8 cellular contexts compared by ENCODE assay signal in genomic region chr19:47348819-47349795, GRCh38. TPM values are rescaled to one million over a fixed set of nuclear protein-coding genes. Genes with fewer than 3 reads are reported as not detected.
A peak's percentile ranks its signal among the peaks of the same experiment; 100 is the strongest.
DNase-seq lines count a peak whose midpoint lies in the region; TF ChIP-seq lines count a peak whose summit lies in the region.

Gene DHX34, plus strand, starts transcription at chr19:47349315. Its CDS starts 3,716 bp downstream, at chr19:47353031.

- H3K36me3 Mint-ChIP-seq in nephron (ENCODE audit: low read depth) = peaks cover 39% of the 10 kb centered on the region
- H3K36me3 Mint-ChIP-seq in stimulated activated naive CD8-positive, alpha-beta T cell treated with anti-CD3 and anti-CD28 coated beads, Interleukin-15, Interleukin-2, amounts not matched to agents 100 ng/mL and 50 ng/mL, for 24 hours (ENCODE audit: low read depth) = peaks cover 47% of the 10 kb centered on the region

- H3K4me3 Mint-ChIP-seq in nephron = peak within 1 kb of the TSS; percentile 94 to 98 (median 96)
- H3K4me3 Mint-ChIP-seq in stimulated activated naive CD8-positive, alpha-beta T cell treated with anti-CD3 and anti-CD28 coated beads, Interleukin-15, Interleukin-2, amounts not matched to agents 100 ng/mL and 50 ng/mL, for 24 hours = peak within 1 kb of the TSS; percentile 91

- H3K4me1 Mint-ChIP-seq in nephron = peaks cover 22% of the 10 kb centered on the region
- H3K4me1 Mint-ChIP-seq in stimulated activated naive CD8-positive, alpha-beta T cell treated with anti-CD3 and anti-CD28 coated beads, Interleukin-15, Interleukin-2, amounts not matched to agents 100 ng/mL and 50 ng/mL, for 24 hours (ENCODE audit: low read depth) = peaks cover 40% of the 10 kb centered on the region

- DNase-seq in G401 (ENCODE audit: low spot score) (peak; percentile 98), H7 (peak; percentile 100), M059J (ENCODE audit: low read depth) (peak; percentile 98), SHP77 (lab: John Stamatoyannopoulos, UW) (peak; percentile 97 to 98), fibroblast of pulmonary artery (ENCODE audit: low read depth) (peak; percentile 100)
- peak; percentile 99 for DNase-seq in activated effector memory CD4-positive, alpha-beta T cell treated with Interleukin-2 at 50 U/mL for 16 hours

- peak within 1 kb of the TSS; percentile 52 to 80 (median 75) for H3K27ac Mint-ChIP-seq in nephron
- peak within 1 kb of the TSS; percentile 94 for H3K27ac Mint-ChIP-seq in stimulated activated naive CD8-positive, alpha-beta T cell treated with anti-CD3 and anti-CD28 coated beads, Interleukin-15, Interleukin-2, amounts not matched to agents 100 ng/mL and 50 ng/mL, for 24 hours

- H3K27me3 ChIP-seq in H7 (ENCODE audit: control insufficient read depth, insufficient read depth, low read length) = peaks cover 3% of the 10 kb centered on the region; the same call in 1 of the 2 replicates

- H3K9me3 Mint-ChIP-seq in nephron = no peaks in the 10 kb centered on the region
- peaks cover 4% of the 10 kb centered on the region for H3K9me3 Mint-ChIP-seq in stimulated activated naive CD8-positive, alpha-beta T cell treated with anti-CD3 and anti-CD28 coated beads, Interleukin-15, Interleukin-2, amounts not matched to agents 100 ng/mL and 50 ng/mL, for 24 hours

- H3K4me3 ChIP-seq in H7 (ENCODE audit: insufficient read depth, low read depth, low read length) = peak within 1 kb of the TSS; percentile 55
- peak within 1 kb of the TSS; percentile 85 for H3K4me3 ChIP-seq in fibroblast of pulmonary artery (replicated peaks; ENCODE audit: low read depth, low read length)

- in situ Hi-C loops in G401 (cut with HindIII; ENCODE audit: low sequenced_read_pairs) = no loop called here

- TF ChIP-seq CTCF in fibroblast of pulmonary artery (IDR thresholded peaks at IDR 0.05; ENCODE audit: low read length, missing control alignments) = no peak
- peak; percentile 98 for TF ChIP-seq CTCF in nephron (IDR thresholded peaks at IDR 0.05; ENCODE audit: unreplicated experiment in 3 of 3)

- H3K27me3 Mint-ChIP-seq in nephron (ENCODE audit: low read depth) = peaks cover 4% of the 10 kb centered on the region
- no peaks in the 10 kb centered on the region for H3K27me3 Mint-ChIP-seq in stimulated activated naive CD8-positive, alpha-beta T cell treated with anti-CD3 and anti-CD28 coated beads, Interleukin-15, Interleukin-2, amounts not matched to agents 100 ng/mL and 50 ng/mL, for 24 hours

- H3K36me3 ChIP-seq in H7 (replicated peaks; ENCODE audit: control insufficient read depth, insufficient read depth, low read length) = peaks cover 13% of the 10 kb centered on the region

RNA-seq across cellular contexts. Expression of gene DHX34, which starts in this region (rescaled TPM):
- total RNA-seq in G401 (2014; rRNA removed; shearing (Covaris generic)) = 13.9 and 16.7 TPM in 2 replicates
- total RNA-seq in H7 (2014; rRNA removed; shearing (Covaris generic)) = 34.6 and 40.0 TPM in 2 replicates
- total RNA-seq in M059J (2014; rRNA removed; shearing (Covaris generic)) = 10.8 and 16.2 TPM in 2 replicates

Comparison
In these comparisons a context has a peak if more than half of its experiments do, and no peak if none do; other contexts are left out.
1. Peak in every context shown above with its lines: DNase-seq and H3K4me3 ChIP-seq.